ENCODE assay signal across 1 cellular context in genomic region chr12:4178424-4179184, GRCh38.
TF ChIP-seq lines count a peak whose summit lies in the region.

No MANE protein-coding gene starts in this region.

TF ChIP-seq in K562, 482 proteins besides CTCF, POLR2A, EP300 and RAD21 (continued from another document):
- TF ChIP-seq, protein P1, sequence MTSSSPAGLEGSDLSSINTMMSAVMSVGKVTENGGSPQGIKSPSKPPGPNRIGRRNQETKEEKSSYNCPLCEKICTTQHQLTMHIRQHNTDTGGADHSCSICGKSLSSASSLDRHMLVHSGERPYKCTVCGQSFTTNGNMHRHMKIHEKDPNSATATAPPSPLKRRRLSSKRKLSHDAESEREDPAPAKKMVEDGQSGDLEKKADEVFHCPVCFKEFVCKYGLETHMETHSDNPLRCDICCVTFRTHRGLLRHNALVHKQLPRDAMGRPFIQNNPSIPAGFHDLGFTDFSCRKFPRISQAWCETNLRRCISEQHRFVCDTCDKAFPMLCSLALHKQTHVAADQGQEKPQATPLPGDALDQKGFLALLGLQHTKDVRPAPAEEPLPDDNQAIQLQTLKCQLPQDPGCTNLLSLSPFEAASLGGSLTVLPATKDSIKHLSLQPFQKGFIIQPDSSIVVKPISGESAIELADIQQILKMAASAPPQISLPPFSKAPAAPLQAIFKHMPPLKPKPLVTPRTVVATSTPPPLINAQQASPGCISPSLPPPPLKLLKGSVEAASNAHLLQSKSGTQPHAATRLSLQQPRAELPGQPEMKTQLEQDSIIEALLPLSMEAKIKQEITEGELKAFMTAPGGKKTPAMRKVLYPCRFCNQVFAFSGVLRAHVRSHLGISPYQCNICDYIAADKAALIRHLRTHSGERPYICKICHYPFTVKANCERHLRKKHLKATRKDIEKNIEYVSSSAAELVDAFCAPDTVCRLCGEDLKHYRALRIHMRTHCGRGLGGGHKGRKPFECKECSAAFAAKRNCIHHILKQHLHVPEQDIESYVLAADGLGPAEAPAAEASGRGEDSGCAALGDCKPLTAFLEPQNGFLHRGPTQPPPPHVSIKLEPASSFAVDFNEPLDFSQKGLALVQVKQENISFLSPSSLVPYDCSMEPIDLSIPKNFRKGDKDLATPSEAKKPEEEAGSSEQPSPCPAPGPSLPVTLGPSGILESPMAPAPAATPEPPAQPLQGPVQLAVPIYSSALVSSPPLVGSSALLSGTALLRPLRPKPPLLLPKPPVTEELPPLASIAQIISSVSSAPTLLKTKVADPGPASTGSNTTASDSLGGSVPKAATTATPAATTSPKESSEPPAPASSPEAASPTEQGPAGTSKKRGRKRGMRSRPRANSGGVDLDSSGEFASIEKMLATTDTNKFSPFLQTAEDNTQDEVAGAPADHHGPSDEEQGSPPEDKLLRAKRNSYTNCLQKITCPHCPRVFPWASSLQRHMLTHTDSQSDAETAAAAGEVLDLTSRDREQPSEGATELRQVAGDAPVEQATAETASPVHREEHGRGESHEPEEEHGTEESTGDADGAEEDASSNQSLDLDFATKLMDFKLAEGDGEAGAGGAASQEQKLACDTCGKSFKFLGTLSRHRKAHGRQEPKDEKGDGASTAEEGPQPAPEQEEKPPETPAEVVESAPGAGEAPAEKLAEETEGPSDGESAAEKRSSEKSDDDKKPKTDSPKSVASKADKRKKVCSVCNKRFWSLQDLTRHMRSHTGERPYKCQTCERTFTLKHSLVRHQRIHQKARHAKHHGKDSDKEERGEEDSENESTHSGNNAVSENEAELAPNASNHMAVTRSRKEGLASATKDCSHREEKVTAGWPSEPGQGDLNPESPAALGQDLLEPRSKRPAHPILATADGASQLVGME (CRISPR knock-in tag; IDR thresholded peaks at IDR 0.05), result no peak
